1 cellular context compared by ENCODE assay signal in the genomic region with DNA sequence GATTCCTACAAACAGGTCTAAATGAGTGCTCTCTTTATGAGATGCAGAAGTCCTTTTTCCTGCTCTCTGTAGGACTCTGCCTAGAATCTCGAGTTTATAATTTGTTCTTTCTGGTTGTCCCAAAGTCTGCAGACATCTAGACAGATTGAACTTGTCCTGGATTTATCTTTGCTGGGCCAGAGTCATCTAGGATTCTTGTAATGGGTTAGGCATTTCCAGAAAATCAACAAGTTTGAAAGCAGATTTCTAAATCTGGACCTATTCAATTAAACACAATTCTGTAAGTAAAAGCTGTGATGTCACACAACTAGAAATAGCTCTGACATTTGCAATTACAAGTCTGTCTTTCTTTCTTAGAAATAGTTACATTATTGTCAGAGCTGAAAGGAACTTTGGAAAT.
TF ChIP-seq lines count a peak whose summit lies in the region.

No MANE protein-coding gene starts in this region.

TF ChIP-seq in HepG2, 621 proteins besides CTCF, POLR2A, EP300 and RAD21 (continued from another document):
- TF ChIP-seq, protein P1, sequence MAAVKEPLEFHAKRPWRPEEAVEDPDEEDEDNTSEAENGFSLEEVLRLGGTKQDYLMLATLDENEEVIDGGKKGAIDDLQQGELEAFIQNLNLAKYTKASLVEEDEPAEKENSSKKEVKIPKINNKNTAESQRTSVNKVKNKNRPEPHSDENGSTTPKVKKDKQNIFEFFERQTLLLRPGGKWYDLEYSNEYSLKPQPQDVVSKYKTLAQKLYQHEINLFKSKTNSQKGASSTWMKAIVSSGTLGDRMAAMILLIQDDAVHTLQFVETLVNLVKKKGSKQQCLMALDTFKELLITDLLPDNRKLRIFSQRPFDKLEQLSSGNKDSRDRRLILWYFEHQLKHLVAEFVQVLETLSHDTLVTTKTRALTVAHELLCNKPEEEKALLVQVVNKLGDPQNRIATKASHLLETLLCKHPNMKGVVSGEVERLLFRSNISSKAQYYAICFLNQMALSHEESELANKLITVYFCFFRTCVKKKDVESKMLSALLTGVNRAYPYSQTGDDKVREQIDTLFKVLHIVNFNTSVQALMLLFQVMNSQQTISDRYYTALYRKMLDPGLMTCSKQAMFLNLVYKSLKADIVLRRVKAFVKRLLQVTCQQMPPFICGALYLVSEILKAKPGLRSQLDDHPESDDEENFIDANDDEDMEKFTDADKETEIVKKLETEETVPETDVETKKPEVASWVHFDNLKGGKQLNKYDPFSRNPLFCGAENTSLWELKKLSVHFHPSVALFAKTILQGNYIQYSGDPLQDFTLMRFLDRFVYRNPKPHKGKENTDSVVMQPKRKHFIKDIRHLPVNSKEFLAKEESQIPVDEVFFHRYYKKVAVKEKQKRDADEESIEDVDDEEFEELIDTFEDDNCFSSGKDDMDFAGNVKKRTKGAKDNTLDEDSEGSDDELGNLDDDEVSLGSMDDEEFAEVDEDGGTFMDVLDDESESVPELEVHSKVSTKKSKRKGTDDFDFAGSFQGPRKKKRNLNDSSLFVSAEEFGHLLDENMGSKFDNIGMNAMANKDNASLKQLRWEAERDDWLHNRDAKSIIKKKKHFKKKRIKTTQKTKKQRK (IDR thresholded peaks at IDR 0.05; ENCODE audit: low read length): no peak
- TF ChIP-seq, protein P2, sequence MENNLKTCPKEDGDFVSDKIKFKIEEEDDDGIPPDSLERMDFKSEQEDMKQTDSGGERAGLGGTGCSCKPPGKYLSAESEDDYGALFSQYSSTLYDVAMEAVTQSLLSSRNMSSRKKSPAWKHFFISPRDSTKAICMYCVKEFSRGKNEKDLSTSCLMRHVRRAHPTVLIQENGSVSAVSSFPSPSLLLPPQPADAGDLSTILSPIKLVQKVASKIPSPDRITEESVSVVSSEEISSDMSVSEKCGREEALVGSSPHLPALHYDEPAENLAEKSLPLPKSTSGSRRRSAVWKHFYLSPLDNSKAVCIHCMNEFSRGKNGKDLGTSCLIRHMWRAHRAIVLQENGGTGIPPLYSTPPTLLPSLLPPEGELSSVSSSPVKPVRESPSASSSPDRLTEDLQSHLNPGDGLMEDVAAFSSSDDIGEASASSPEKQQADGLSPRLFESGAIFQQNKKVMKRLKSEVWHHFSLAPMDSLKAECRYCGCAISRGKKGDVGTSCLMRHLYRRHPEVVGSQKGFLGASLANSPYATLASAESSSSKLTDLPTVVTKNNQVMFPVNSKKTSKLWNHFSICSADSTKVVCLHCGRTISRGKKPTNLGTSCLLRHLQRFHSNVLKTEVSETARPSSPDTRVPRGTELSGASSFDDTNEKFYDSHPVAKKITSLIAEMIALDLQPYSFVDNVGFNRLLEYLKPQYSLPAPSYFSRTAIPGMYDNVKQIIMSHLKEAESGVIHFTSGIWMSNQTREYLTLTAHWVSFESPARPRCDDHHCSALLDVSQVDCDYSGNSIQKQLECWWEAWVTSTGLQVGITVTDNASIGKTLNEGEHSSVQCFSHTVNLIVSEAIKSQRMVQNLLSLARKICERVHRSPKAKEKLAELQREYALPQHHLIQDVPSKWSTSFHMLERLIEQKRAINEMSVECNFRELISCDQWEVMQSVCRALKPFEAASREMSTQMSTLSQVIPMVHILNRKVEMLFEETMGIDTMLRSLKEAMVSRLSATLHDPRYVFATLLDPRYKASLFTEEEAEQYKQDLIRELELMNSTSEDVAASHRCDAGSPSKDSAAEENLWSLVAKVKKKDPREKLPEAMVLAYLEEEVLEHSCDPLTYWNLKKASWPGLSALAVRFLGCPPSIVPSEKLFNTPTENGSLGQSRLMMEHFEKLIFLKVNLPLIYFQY (CRISPR knock-in tag; IDR thresholded peaks at IDR 0.05; ENCODE audit: borderline replicate concordance): no peak
- TF ChIP-seq SP5 (CRISPR knock-in tag; IDR thresholded peaks at IDR 0.05; ENCODE audit: borderline replicate concordance, low read depth) (no peak), CREB1 (IDR thresholded peaks at IDR 0.05) (peak; percentile 23; the same call in 1 of the 2 replicates), CREB1 (CRISPR knock-in tag; IDR thresholded peaks at IDR 0.05) (no peak)
